Comparison of ENCODE assay signal across 7 cellular contexts in the genomic region with DNA sequence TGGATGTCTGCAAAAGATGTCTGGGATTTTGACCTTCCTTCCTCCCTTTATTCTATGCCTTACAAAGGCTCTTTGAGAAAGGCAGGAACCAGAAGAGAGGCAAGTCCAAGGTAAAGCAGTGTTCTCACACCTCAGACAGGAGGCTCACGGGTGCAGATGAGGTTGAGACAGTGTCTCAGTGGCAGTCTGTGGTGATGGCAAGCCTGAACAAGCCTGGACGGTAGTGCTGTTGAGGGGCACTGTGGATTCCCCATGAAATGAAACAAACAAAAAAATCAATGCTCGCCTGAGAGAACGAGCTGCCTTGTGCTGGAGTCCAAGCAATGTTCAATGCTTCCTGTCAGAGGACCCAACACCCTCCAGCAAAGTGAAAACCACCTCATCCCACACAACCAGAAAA. TPM values are rescaled to one million over a fixed set of nuclear protein-coding genes. Genes with fewer than 3 reads are reported as not detected.
"Had no signal": no experiment of that assay in that cellular context is flagged by ENCODE, and none has a peak within 500 bp of the region (broad histone marks: within the 10 kb centered on the region; RNA-seq: fewer than 3 reads in every experiment).

No MANE protein-coding gene starts in this region.

RNA-seq across cellular contexts. Expression of gene RBMY1F, which starts 31.6 kb away (rescaled TPM):
- polyA plus RNA-seq: immature natural killer cell; keratinocyte; liver; lung; mammary epithelial cell; naive thymus-derived CD4-positive, alpha-beta T cell; naive thymus-derived CD8-positive, alpha-beta T cell had no signal
